ENCODE assay signal across 8 cellular contexts in genomic region chr16:89330177-89330856, GRCh38.
DNase-seq lines count a peak whose midpoint lies in the region; ATAC-seq, FAIRE-seq and TF ChIP-seq lines count a peak whose summit lies in the region.

No MANE protein-coding gene starts in this region.

- peak; percentile 32 for ATAC-seq in activated CD4-positive, alpha-beta T cell treated with anti-CD3 and anti-CD28 coated beads for 36 hours
- no peak for ATAC-seq in HG03565 (IDR thresholded peaks at IDR 0.05; ENCODE audit: unreplicated experiment)

- no peak for TF ChIP-seq CTCF in fibroblast of mammary gland (conservative IDR thresholded peaks at IDR 0.05; ENCODE audit: control insufficient read depth, insufficient read depth, low read depth, low read length)
- TF ChIP-seq CTCF in spleen (IDR thresholded peaks at IDR 0.05 in 8 of 11, conservative IDR thresholded peaks at IDR 0.05 in 3 of 11) = no peak

- no peak for FAIRE-seq in GM12892 (lab: Jason Lieb, UNC)

- POLR2A ChIA-PET in activated CD4-positive, alpha-beta T cell treated with anti-CD3 and anti-CD28 coated beads for 36 hours (lab: Charles Lee) = no interaction called here

- peak overlapping the region; percentile 19 to 88 (median 73) for H3K27ac ChIP-seq in spleen

- peaks cover 46 to 98% (median 85%) of the 10 kb centered on the region in 6 donors for H3K4me1 ChIP-seq in spleen

- peaks cover 0 to 12% (median 0%) of the 10 kb centered on the region in 6 donors for H3K36me3 ChIP-seq in spleen

- no peaks in the 10 kb centered on the region for H3K9me3 Mint-ChIP-seq in activated CD4-positive, alpha-beta T cell treated with anti-CD3 and anti-CD28 coated beads for 36 hours (ENCODE audit: low read depth)

- 23 to 45% (median 28%) methylated on average over 20 to 25 of the region's 25 CpGs for WGBS in spleen, 5 donors

- intact Hi-C loops in activated CD4-positive, alpha-beta T cell treated with anti-CD3 and anti-CD28 coated beads for 36 hours (cut with DNase I, micrococcal nuclease) = loop anchor here (1.0 to 5.0 kb wide), 4 partner anchors 77 to 177 kb away; partner anchors contain the start of gene SPG7 (in 1 of the 2)
- intact Hi-C loops in spleen (cut with DNase I; ENCODE audit: low total_unique reads) = loop anchor here (5.0 to 10.0 kb wide), 2 partner anchors 154 to 227 kb away; no protein-coding TSS in a partner anchor

- no peaks in the 10 kb centered on the region for H3K27me3 ChIP-seq in spleen (replicated peaks in 1 of 7)

- H3K4me3 ChIP-seq in fibroblast of mammary gland (ENCODE audit: control insufficient read depth, low read depth, low read length) (peak overlapping the region; percentile 3), spleen (peak overlapping the region in 4 of 8 donors; percentile 2 to 48 (median 12))

- peaks cover 13% of the 10 kb centered on the region for H3K36me3 Mint-ChIP-seq in activated CD4-positive, alpha-beta T cell treated with anti-CD3 and anti-CD28 coated beads for 36 hours (ENCODE audit: low read depth)

- DNase-seq in activated CD4-positive, alpha-beta T cell treated with anti-CD3 and anti-CD28 coated beads for 36 hours = no peak
- no peak for DNase-seq in activated CD4-positive, alpha-beta T cell treated with anti-CD3 and anti-CD28 coated beads for 48 hours
- peak; percentile 39 for DNase-seq in T-helper 9 cell
- peak; percentile 55 for DNase-seq in fibroblast of mammary gland (ENCODE audit: low read depth)
- DNase-seq in spleen = peak; percentile 83
- no peak for DNase-seq in NCI-H446 (lab: John Stamatoyannopoulos, UW)
- DNase-seq in GM12892 (ENCODE audit: insufficient read length) = no peak

- peaks cover 88% of the 10 kb centered on the region for H3K4me1 Mint-ChIP-seq in activated CD4-positive, alpha-beta T cell treated with anti-CD3 and anti-CD28 coated beads for 36 hours

- CTCF ChIA-PET in activated CD4-positive, alpha-beta T cell treated with anti-CD3 and anti-CD28 coated beads for 36 hours (lab: Charles Lee) = interaction anchor here (0.9 to 1.2 kb wide), 2 partner anchors 17 to 178 kb away, joined by 3 to 4 read pairs; no protein-coding TSS in a partner anchor

- TF ChIP-seq POLR2A in spleen (IDR thresholded peaks at IDR 0.05) (no peak), GM12892 (IDR thresholded peaks at IDR 0.05; ENCODE audit: low read depth, low read length) (no peak)

- H3K9me3 ChIP-seq in spleen = no peaks in the 10 kb centered on the region

- no peaks in the 10 kb centered on the region for H3K27me3 Mint-ChIP-seq in activated CD4-positive, alpha-beta T cell treated with anti-CD3 and anti-CD28 coated beads for 36 hours

- no peak overlapping the region for H3K4me3 Mint-ChIP-seq in activated CD4-positive, alpha-beta T cell treated with anti-CD3 and anti-CD28 coated beads for 36 hours

- peak overlapping the region; percentile 63 for H3K27ac Mint-ChIP-seq in activated CD4-positive, alpha-beta T cell treated with anti-CD3 and anti-CD28 coated beads for 36 hours

Comparison
In these comparisons a context has a peak if more than half of its experiments do, and no peak if none do; other contexts are left out.
1. DNase-seq: peak in T-helper 9 cell (single experiment), fibroblast of mammary gland (single experiment) and spleen (single experiment); none in activated CD4-positive, alpha-beta T cell treated with anti-CD3 and anti-CD28 coated beads for 36 hours (single experiment), activated CD4-positive, alpha-beta T cell treated with anti-CD3 and anti-CD28 coated beads for 48 hours (single experiment), NCI-H446 (0 of 2) and GM12892 (single experiment).